8 cellular contexts compared by ENCODE assay signal in genomic region chr18:77132369-77133050, GRCh38. TPM values are rescaled to one million over a fixed set of nuclear protein-coding genes. Genes with fewer than 3 reads are reported as not detected.
DNase-seq lines count a peak whose midpoint lies in the region; ATAC-seq, FAIRE-seq and TF ChIP-seq lines count a peak whose summit lies in the region.

TSS of gene MBP (minus strand) at chr18:77132783. CDS start at chr18:77105261, 27,522 bp downstream.

- no peak for TF ChIP-seq RAD21 in Ishikawa (IDR thresholded peaks at IDR 0.05; ENCODE audit: low read depth)

- peak within 1 kb of the TSS; percentile 57 to 91 for H3K9ac ChIP-seq in kidney (ENCODE audit: low read length in 2 of 2)

- intact Hi-C loops in T-helper 2 cell treated with Interferon-gamma antibody and Interleukin-4, amounts not matched to agents 100 ng/mL and 5 ng/mL, for 36 hours (cut with micrococcal nuclease): loop anchor here (2.0 to 5.0 kb wide), 2 partner anchors 70 to 640 kb away; no protein-coding TSS in a partner anchor
- intact Hi-C loops in kidney (cut with DNase I): no loop called here

- TF ChIP-seq CTCF in brain microvascular endothelial cell (IDR thresholded peaks at IDR 0.05; ENCODE audit: low read depth, low read length, missing control alignments): no peak
- no peak for TF ChIP-seq CTCF in kidney (IDR thresholded peaks at IDR 0.05; ENCODE audit: borderline replicate concordance, extremely low read depth, insufficient read depth)

- H3K4me1 ChIP-seq in kidney (ENCODE audit: control insufficient read depth in 1 of 2, insufficient read depth in 1 of 2, low read depth in 1 of 2, low read length in 2 of 2): peaks cover 14 to 17% of the 10 kb centered on the region in 2 donors

- in situ Hi-C loops in brain microvascular endothelial cell (cut with HindIII; ENCODE audit: low pct_ligation_motif_present, low sequenced_read_pairs): no loop called here

- H3K27ac ChIP-seq in brain microvascular endothelial cell (peak within 1 kb of the TSS; percentile 96), kidney (ENCODE audit: low read depth in 2 of 2, low read length in 2 of 2) (peak within 1 kb of the TSS; percentile 91 to 92)

- ATAC-seq in GM21515 (IDR thresholded peaks at IDR 0.05; ENCODE audit: unreplicated experiment): peak; percentile 56

- no peaks in the 10 kb centered on the region for H3K27me3 ChIP-seq in brain microvascular endothelial cell (replicated peaks)

- TF ChIP-seq EP300 in Ishikawa (IDR thresholded peaks at IDR 0.05; ENCODE audit: borderline replicate concordance): peak; percentile 6; the same call in 1 of the 2 replicates

- FAIRE-seq in kidney (lab: Jason Lieb, UNC): no peak

- no peaks in the 10 kb centered on the region for H3K9me3 ChIP-seq in kidney (ENCODE audit: control insufficient read depth in 1 of 2, low read length in 2 of 2)

- H3K36me3 ChIP-seq in brain microvascular endothelial cell (replicated peaks) (no peaks in the 10 kb centered on the region), kidney (ENCODE audit: control insufficient read depth in 1 of 2, insufficient read depth in 2 of 2, low read length in 2 of 2) (no peaks in the 10 kb centered on the region)

- H3K4me3 ChIP-seq in brain microvascular endothelial cell (ENCODE audit: low read depth, low read length): peak within 1 kb of the TSS; percentile 66
- H3K4me3 ChIP-seq in kidney (ENCODE audit: low read length in 2 of 2): peak within 1 kb of the TSS; percentile 64 to 71

- DNase-seq in DMS53 treated with DMSO at 0.1 percent for 48 hours (lab: John Stamatoyannopoulos, UW; ENCODE audit: unreplicated experiment) (peak; percentile 84), brain microvascular endothelial cell (no peak), kidney (peak; percentile 94), H4 (ENCODE audit: low spot score) (no peak)
- peak; percentile 76 for DNase-seq in stimulated activated CD4-positive, alpha-beta T cell treated with anti-CD3 and anti-CD28 coated beads, Interleukin-4, amount 100 ng/mL, for 1 hour

TF ChIP-seq in Ishikawa, 13 proteins besides CTCF, POLR2A, EP300 and RAD21:
- TF ChIP-seq MAX (IDR thresholded peaks at IDR 0.05): peak; percentile 2; the same call in 1 of the 2 replicates
- peak; percentile 32; the same call in 1 of the 2 replicates for TF ChIP-seq NFIC (IDR thresholded peaks at IDR 0.05)
- TF ChIP-seq TCF12 (IDR thresholded peaks at IDR 0.05; ENCODE audit: low read depth): no peak
- TF ChIP-seq TAF1 (IDR thresholded peaks at IDR 0.05; ENCODE audit: low read depth): no peak; the same call in 1 of the 2 replicates
- TF ChIP-seq EGR1 (IDR thresholded peaks at IDR 0.05): peak; percentile 20; the same call in 1 of the 2 replicates
- TF ChIP-seq CREB1 (IDR thresholded peaks at IDR 0.05; ENCODE audit: low read depth): no peak
- no peak; the same call in 1 of the 2 replicates for TF ChIP-seq USF1 (IDR thresholded peaks at IDR 0.05)
- TF ChIP-seq, protein P1, sequence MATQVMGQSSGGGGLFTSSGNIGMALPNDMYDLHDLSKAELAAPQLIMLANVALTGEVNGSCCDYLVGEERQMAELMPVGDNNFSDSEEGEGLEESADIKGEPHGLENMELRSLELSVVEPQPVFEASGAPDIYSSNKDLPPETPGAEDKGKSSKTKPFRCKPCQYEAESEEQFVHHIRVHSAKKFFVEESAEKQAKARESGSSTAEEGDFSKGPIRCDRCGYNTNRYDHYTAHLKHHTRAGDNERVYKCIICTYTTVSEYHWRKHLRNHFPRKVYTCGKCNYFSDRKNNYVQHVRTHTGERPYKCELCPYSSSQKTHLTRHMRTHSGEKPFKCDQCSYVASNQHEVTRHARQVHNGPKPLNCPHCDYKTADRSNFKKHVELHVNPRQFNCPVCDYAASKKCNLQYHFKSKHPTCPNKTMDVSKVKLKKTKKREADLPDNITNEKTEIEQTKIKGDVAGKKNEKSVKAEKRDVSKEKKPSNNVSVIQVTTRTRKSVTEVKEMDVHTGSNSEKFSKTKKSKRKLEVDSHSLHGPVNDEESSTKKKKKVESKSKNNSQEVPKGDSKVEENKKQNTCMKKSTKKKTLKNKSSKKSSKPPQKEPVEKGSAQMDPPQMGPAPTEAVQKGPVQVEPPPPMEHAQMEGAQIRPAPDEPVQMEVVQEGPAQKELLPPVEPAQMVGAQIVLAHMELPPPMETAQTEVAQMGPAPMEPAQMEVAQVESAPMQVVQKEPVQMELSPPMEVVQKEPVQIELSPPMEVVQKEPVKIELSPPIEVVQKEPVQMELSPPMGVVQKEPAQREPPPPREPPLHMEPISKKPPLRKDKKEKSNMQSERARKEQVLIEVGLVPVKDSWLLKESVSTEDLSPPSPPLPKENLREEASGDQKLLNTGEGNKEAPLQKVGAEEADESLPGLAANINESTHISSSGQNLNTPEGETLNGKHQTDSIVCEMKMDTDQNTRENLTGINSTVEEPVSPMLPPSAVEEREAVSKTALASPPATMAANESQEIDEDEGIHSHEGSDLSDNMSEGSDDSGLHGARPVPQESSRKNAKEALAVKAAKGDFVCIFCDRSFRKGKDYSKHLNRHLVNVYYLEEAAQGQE (IDR thresholded peaks at IDR 0.05; ENCODE audit: low read depth): no peak
- TF ChIP-seq CEBPB (IDR thresholded peaks at IDR 0.05): no peak
- TF ChIP-seq YY1 (IDR thresholded peaks at IDR 0.05; ENCODE audit: low read depth): no peak
- TF ChIP-seq ZBTB7A (IDR thresholded peaks at IDR 0.05; ENCODE audit: low read depth): peak; percentile 76; the same call in 1 of the 2 replicates
- no peak; the same call in 1 of the 2 replicates for TF ChIP-seq TEAD4 (IDR thresholded peaks at IDR 0.05)
- TF ChIP-seq FOXM1 (IDR thresholded peaks at IDR 0.05; ENCODE audit: borderline replicate concordance, low read depth): no peak

RNA-seq across cellular contexts. Expression of gene MBP, which starts in this region (rescaled TPM):
- 89.5 and 96.0 TPM in 2 replicates for total RNA-seq in T-helper 2 cell treated with Interferon-gamma antibody and Interleukin-4, amounts not matched to agents 100 ng/mL and 5 ng/mL, for 36 hours
- 61.2 TPM for total RNA-seq in kidney
- 15.1 TPM for polyA plus RNA-seq in kidney (ENCODE audit: insufficient read depth, low read depth, low replicate concordance)
- total RNA-seq in H4 (2014; rRNA removed; shearing (Covaris generic)): 0.35 TPM in 1 of 2 replicates, not detected in the other

Comparison
In these comparisons a context has a peak if more than half of its experiments do, and no peak if none do; other contexts are left out.
1. RNA of gene MBP (total RNA-seq): 89.5 to 96.0 TPM in T-helper 2 cell treated with Interferon-gamma antibody and Interleukin-4, amounts not matched to agents 100 ng/mL and 5 ng/mL, for 36 hours and 61.2 TPM in kidney (single experiment); 0.35 TPM in H4; every median in the first group is over 10 times any median in the second.
2. DNase-seq: peak in DMS53 treated with DMSO at 0.1 percent for 48 hours (single experiment), kidney (single experiment) and stimulated activated CD4-positive, alpha-beta T cell treated with anti-CD3 and anti-CD28 coated beads, Interleukin-4, amount 100 ng/mL, for 1 hour (single experiment); none in brain microvascular endothelial cell (single experiment) and H4 (single experiment).